In genomic region chr13:86269511-86269910, GRCh38 we compare ENCODE assay signal across 26 cellular contexts.
"Had no signal": no experiment of that assay in that cellular context is flagged by ENCODE, and none has a peak within 500 bp of the region (broad histone marks: within the 10 kb centered on the region; RNA-seq: fewer than 3 reads in every experiment).

No MANE protein-coding gene starts in this region.

- H3K4me3 Mint-ChIP-seq: activated CD4-positive, alpha-beta T cell treated with anti-CD3 and anti-CD28 coated beads, Interleukin-2, amount 10 ng/mL, durations not matched to agents 24 days and 14 days; activated CD8-positive, alpha-beta T cell treated with anti-CD3 and anti-CD28 coated beads, Interleukin-2, amount 10 ng/mL, durations not matched to agents 7 days and 5 days; activated naive CD4-positive, alpha-beta T cell treated with anti-CD3 and anti-CD28 coated beads for 36 hours; activated T-cell treated with anti-CD3 and anti-CD28 coated beads, Interleukin-2, amount 50 U/mL, for 24 hours had no signal

- H3K27me3 ChIP-seq: adrenal gland, body of pancreas, breast epithelium, Peyer's patch had no signal

- H3K9me3 Mint-ChIP-seq: activated CD4-positive, alpha-beta T cell treated with anti-CD3 and anti-CD28 coated beads, Interleukin-2, amount 10 ng/mL, durations not matched to agents 24 days and 14 days had no signal

- H3K4me1 ChIP-seq: adrenal gland, body of pancreas, breast epithelium, Peyer's patch had no signal

- H3K27ac ChIP-seq: adrenal gland, body of pancreas, breast epithelium, Peyer's patch, RWPE1 had no signal

- H3K27ac Mint-ChIP-seq: activated CD4-positive, alpha-beta T cell treated with anti-CD3 and anti-CD28 coated beads, Interleukin-2, amount 10 ng/mL, durations not matched to agents 24 days and 14 days; activated CD8-positive, alpha-beta T cell treated with anti-CD3 and anti-CD28 coated beads, Interleukin-2, amount 10 ng/mL, durations not matched to agents 7 days and 5 days; activated naive CD4-positive, alpha-beta T cell treated with anti-CD3 and anti-CD28 coated beads for 36 hours; activated naive CD4-positive, alpha-beta T cell treated with anti-CD3 and anti-CD28 coated beads, Interleukin-2, amount 50 U/mL, for 72 hours; activated T-cell treated with anti-CD3 and anti-CD28 coated beads, Interleukin-2, amount 50 U/mL, for 24 hours had no signal

- H3K36me3 Mint-ChIP-seq: activated naive CD4-positive, alpha-beta T cell treated with anti-CD3 and anti-CD28 coated beads, Interleukin-2, amount 50 U/mL, for 72 hours had no signal

- H3K27me3 Mint-ChIP-seq: activated CD4-positive, alpha-beta T cell treated with anti-CD3 and anti-CD28 coated beads, Interleukin-2, amount 10 ng/mL, durations not matched to agents 24 days and 14 days; activated T-cell treated with anti-CD3 and anti-CD28 coated beads, Interleukin-2, amount 50 U/mL, for 24 hours had no signal

- ATAC-seq: activated CD8-positive, alpha-beta T cell treated with anti-CD3 and anti-CD28 coated beads, Interleukin-2, amount 10 ng/mL, durations not matched to agents 7 days and 5 days; activated naive CD4-positive, alpha-beta T cell treated with anti-CD3 and anti-CD28 coated beads, Interleukin-2, amount 50 U/mL, for 72 hours; body of pancreas; K562; PC-3; Right ventricle myocardium inferior had no signal

- DNase-seq: activated CD4-positive, alpha-beta T cell treated with anti-CD3 and anti-CD28 coated beads, Interleukin-2, amount 10 ng/mL, durations not matched to agents 24 days and 14 days; activated CD4-positive, alpha-beta T cell treated with anti-CD3 and anti-CD28 coated beads, Interleukin-2, amount 50 U/mL, for 48 hours; activated CD8-positive, alpha-beta T cell treated with anti-CD3 and anti-CD28 coated beads, Interleukin-2, amount 10 ng/mL, durations not matched to agents 7 days and 5 days; activated gamma-delta T cell treated with Interleukin-2 at 50 U/mL for 16 hours; activated naive CD4-positive, alpha-beta T cell treated with anti-CD3 and anti-CD28 coated beads for 36 hours; activated T-cell treated with anti-CD3 and anti-CD28 coated beads, Interleukin-2, amount 50 U/mL, for 24 hours; adrenal gland; body of pancreas; NCI-H1048; NCI-H1105 treated with DMSO at 0.1 percent for 48 hours; NCI-H1436; NCI-H1694; NCI-H1930; NCI-H2081 treated with DMSO at 0.1 percent for 48 hours; NCI-H226; NCI-H446 treated with DMSO at 0.1 percent for 48 hours; NCI-H524; NK-92 treated with Interleukin-12 subunit alpha and Interleukin-12 subunit beta, amount 100 ng/mL, for 24 hours; PC-3; Peyer's patch; T1000 had no signal

- H3K4me1 Mint-ChIP-seq: activated CD4-positive, alpha-beta T cell treated with anti-CD3 and anti-CD28 coated beads, Interleukin-2, amount 10 ng/mL, durations not matched to agents 24 days and 14 days had no signal

- H3K9me3 ChIP-seq: adrenal gland, body of pancreas, breast epithelium, Peyer's patch had no signal

- H3K36me3 ChIP-seq: adrenal gland, breast epithelium, Peyer's patch had no signal

- H3K4me3 ChIP-seq: adrenal gland, body of pancreas, breast epithelium, K562, Peyer's patch had no signal
